ENCODE assay signal across 15 cellular contexts in the genomic region with DNA sequence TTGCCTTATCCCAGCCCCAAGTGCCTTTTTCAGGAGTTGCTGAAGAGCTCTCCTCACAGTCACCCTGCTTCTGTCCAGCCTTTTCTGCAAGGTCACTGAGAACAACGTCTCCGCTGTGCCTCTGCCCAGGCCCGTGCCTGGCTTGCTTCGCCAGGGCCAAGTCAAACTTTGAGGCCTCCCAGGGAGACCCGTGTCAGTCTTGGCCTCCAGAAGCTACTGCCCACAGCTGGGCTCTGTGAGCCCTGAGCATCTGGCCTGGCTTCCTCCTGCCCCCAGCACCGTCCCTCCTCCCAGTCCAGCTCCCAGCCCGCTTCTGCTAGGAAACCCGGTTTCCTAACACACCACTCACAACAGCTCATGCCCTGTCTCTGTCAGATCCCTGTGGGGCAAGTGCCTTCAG.
A peak's percentile ranks its signal among the peaks of the same experiment; 100 is the strongest.
DNase-seq lines count a peak whose midpoint lies in the region; ATAC-seq and TF ChIP-seq lines count a peak whose summit lies in the region.
"Had no signal": no experiment of that assay in that cellular context is flagged by ENCODE, and none has a peak within 500 bp of the region (broad histone marks: within the 10 kb centered on the region; RNA-seq: fewer than 3 reads in every experiment).

No MANE protein-coding gene starts in this region.

- H3K9me3 Mint-ChIP-seq in type B pancreatic cell (no peaks in the 10 kb centered on the region), H9 (peaks cover 27 to 32% of the 10 kb centered on the region in 2 experiments)

- no peak overlapping the region for H2BK20ac ChIP-seq in H9 (ENCODE audit: low read depth, low read length, poor library complexity, severe bottlenecking)

- H3K4me1 Mint-ChIP-seq in type B pancreatic cell (ENCODE audit: unreplicated experiment), result no peaks in the 10 kb centered on the region
- H3K4me1 Mint-ChIP-seq in H9, result peaks cover 8 to 12% of the 10 kb centered on the region in 2 experiments
- H3K4me1 Mint-ChIP-seq: CD4-positive, alpha-beta memory T cell had no signal

- H2AK5ac ChIP-seq in neuronal stem cell (ENCODE audit: low read depth, low read length) (no peak overlapping the region), H9 (ENCODE audit: insufficient read length, low read length) (no peak overlapping the region)

- H3K14ac ChIP-seq in neuronal stem cell (ENCODE audit: low read length) (no peak overlapping the region), H9 (ENCODE audit: insufficient read depth, low read length) (no peak overlapping the region)

- peak overlapping the region; percentile 46 for H2BK12ac ChIP-seq in neuronal stem cell (ENCODE audit: low read length)
- H2BK12ac ChIP-seq in H9 (ENCODE audit: insufficient read length, low read depth, low read length), result no peak overlapping the region

- H4K20me1 ChIP-seq in smooth muscle cell (ENCODE audit: low read depth), result no peaks in the 10 kb centered on the region
- H4K20me1 ChIP-seq in H9 (ENCODE audit: control insufficient read depth, insufficient read depth, insufficient read length), result no peaks in the 10 kb centered on the region

- H3K79me1 ChIP-seq in neuronal stem cell (ENCODE audit: low read depth, low read length), result no peaks in the 10 kb centered on the region
- no peaks in the 10 kb centered on the region for H3K79me1 ChIP-seq in H9 (ENCODE audit: insufficient read depth, low read depth, low read length, poor library complexity, severe bottlenecking)

- peaks cover 17 to 19% of the 10 kb centered on the region in 2 donors for H3K9me3 ChIP-seq in neuronal stem cell (replicated peaks in 1 of 2; ENCODE audit: control insufficient read depth in 2 of 2, insufficient read depth in 1 of 2, low read depth in 1 of 2, low read length in 2 of 2)
- H3K9me3 ChIP-seq in smooth muscle cell (replicated peaks; ENCODE audit: low read depth), result peaks cover 6% of the 10 kb centered on the region
- peaks cover 8% of the 10 kb centered on the region for H3K9me3 ChIP-seq in H9 (ENCODE audit: control insufficient read depth, low read depth, low read length)
- H3K9me3 ChIP-seq: BE2C had no signal

- no peak overlapping the region for H3K4me3 Mint-ChIP-seq in type B pancreatic cell
- no peak overlapping the region for H3K4me3 Mint-ChIP-seq in H9
- H3K4me3 Mint-ChIP-seq: CD4-positive, alpha-beta memory T cell had no signal

- H3K27ac Mint-ChIP-seq in type B pancreatic cell (no peak overlapping the region), H9 (no peak overlapping the region)
- H3K27ac Mint-ChIP-seq: CD4-positive, alpha-beta memory T cell had no signal

- H3K4ac ChIP-seq in neuronal stem cell (ENCODE audit: low read length) (no peak overlapping the region), H9 (ENCODE audit: low read depth, low read length) (no peak overlapping the region)

- H2BK120ac ChIP-seq in neuronal stem cell (ENCODE audit: low read depth, low read length) (no peak overlapping the region), H9 (ENCODE audit: low read depth, low read length, poor library complexity, severe bottlenecking) (no peak overlapping the region)

- no peak overlapping the region for H3T11ph ChIP-seq in H9 (ENCODE audit: low read length)

- H3K4me3 ChIP-seq in neuronal stem cell (ENCODE audit: low read length in 2 of 2) (no peak overlapping the region), smooth muscle cell (no peak overlapping the region)
- H3K4me3 ChIP-seq: A549, GM12878, GM23248 had no signal

- no peak overlapping the region for H3K56ac ChIP-seq in H9 (ENCODE audit: insufficient read length, low read depth, low read length)

- H3K23ac ChIP-seq in neuronal stem cell (ENCODE audit: low read depth, low read length, poor library complexity), result no peak overlapping the region
- no peak overlapping the region for H3K23ac ChIP-seq in H9 (ENCODE audit: insufficient read length, low read depth, low read length)

- H3K4me2 ChIP-seq in neuronal stem cell (ENCODE audit: insufficient read depth, low read length, poor library complexity, severe bottlenecking), result no peak overlapping the region
- H3K4me2 ChIP-seq in smooth muscle cell, result no peak overlapping the region
- H3K4me2 ChIP-seq in H9 (ENCODE audit: insufficient read depth, insufficient read length, low read length), result no peak overlapping the region
- H3K4me2 ChIP-seq: A549 had no signal

- H4K8ac ChIP-seq in neuronal stem cell (ENCODE audit: low read depth, low read length) (no peak overlapping the region), H9 (replicated peaks; ENCODE audit: insufficient read length, low read depth, low read length) (no peak overlapping the region)

- H3K36me3 ChIP-seq in neuronal stem cell (replicated peaks in 1 of 2; ENCODE audit: control insufficient read depth in 2 of 2, insufficient read depth in 2 of 2, low read length in 2 of 2), result no peaks in the 10 kb centered on the region
- no peaks in the 10 kb centered on the region for H3K36me3 ChIP-seq in smooth muscle cell (ENCODE audit: low read depth)
- H3K36me3 ChIP-seq: BE2C had no signal

- H3K18ac ChIP-seq in neuronal stem cell (ENCODE audit: low read length) (no peak overlapping the region), H9 (ENCODE audit: insufficient read length, low read depth, low read length) (no peak overlapping the region)

- H3K4me1 ChIP-seq in neuronal stem cell (ENCODE audit: control insufficient read depth in 2 of 2, insufficient read depth in 1 of 2, low read depth in 1 of 2, low read length in 2 of 2) (peaks cover 0 to 5% of the 10 kb centered on the region in 2 donors), smooth muscle cell (ENCODE audit: low read depth) (no peaks in the 10 kb centered on the region), H9 (ENCODE audit: insufficient read depth, low read length) (no peaks in the 10 kb centered on the region; the same call in 1 of the 2 replicates)
- H3K4me1 ChIP-seq: A549, BE2C had no signal

- no peak overlapping the region for H3K9ac ChIP-seq in neuronal stem cell (ENCODE audit: low read depth, low read length, poor library complexity)
- no peak overlapping the region for H3K9ac ChIP-seq in smooth muscle cell (ENCODE audit: low read depth)
- H3K9ac ChIP-seq in H9 (ENCODE audit: extremely low read depth, insufficient read length, low read length), result no peak overlapping the region
- H3K9ac ChIP-seq: GM23248 had no signal

- H3K27me3 Mint-ChIP-seq in type B pancreatic cell (peaks cover 18% of the 10 kb centered on the region), H9 (ENCODE audit: low read depth) (peaks cover 13% of the 10 kb centered on the region)

- no peak overlapping the region for H2BK15ac ChIP-seq in neuronal stem cell (ENCODE audit: low read length)
- no peak overlapping the region for H2BK15ac ChIP-seq in H9 (ENCODE audit: low read depth, low read length)

- H4K91ac ChIP-seq in neuronal stem cell (ENCODE audit: low read depth, low read length, poor library complexity) (no peak overlapping the region), H9 (ENCODE audit: insufficient read length, low read depth, low read length) (no peak overlapping the region)

- H2BK5ac ChIP-seq in neuronal stem cell (ENCODE audit: low read length), result no peak overlapping the region
- no peak overlapping the region for H2BK5ac ChIP-seq in H9 (ENCODE audit: insufficient read length, low read length)

- H3K27me3 ChIP-seq in neuronal stem cell (ENCODE audit: control insufficient read depth in 3 of 3, insufficient read depth in 3 of 3, low read depth in 1 of 3, low read length in 3 of 3) (no peaks in the 10 kb centered on the region), smooth muscle cell (ENCODE audit: low read depth) (no peaks in the 10 kb centered on the region), H9 (ENCODE audit: insufficient read depth, low read length) (no peaks in the 10 kb centered on the region)

- WGBS in neuronal stem cell (ENCODE audit: extremely low coverage in 2 of 2, insufficient read length in 2 of 2, insufficient replicate concordance in 1 of 2), 2 donors, result no CpG with 5 or more reads among the region's 8 CpGs
- WGBS in smooth muscle cell (ENCODE audit: low lambda C conversion rate), result 89% methylated on average over 8 of the region's 8 CpGs
- WGBS in H9 (ENCODE audit: extremely low coverage, insufficient read length, low lambda C conversion rate), result no CpG with 5 or more reads among the region's 8 CpGs

- no peaks in the 10 kb centered on the region for H3F3A ChIP-seq in smooth muscle cell (ENCODE audit: low read depth)

- no peak for TF ChIP-seq CTCF in type B pancreatic cell (conservative IDR thresholded peaks at IDR 0.05)
- no peak for TF ChIP-seq CTCF in smooth muscle cell (IDR thresholded peaks at IDR 0.05; ENCODE audit: borderline replicate concordance, insufficient read depth, poor library complexity, severe bottlenecking)
- TF ChIP-seq CTCF in H9 (conservative IDR thresholded peaks at IDR 0.05), result no peak

- ATAC-seq in HG02798 (IDR thresholded peaks at IDR 0.05; ENCODE audit: poor library complexity, unreplicated experiment), result no peak
- ATAC-seq: A549, GM12878 had no signal

- DNase-seq in activated CD8-positive, alpha-beta memory T cell treated with anti-CD3 and anti-CD28 coated beads, Interleukin-2, amount 50 U/mL, for 48 hours, result peak; percentile 29
- peak; percentile 35 for DNase-seq in islet precursor cell
- DNase-seq in neuronal stem cell (ENCODE audit: low spot score), result no peak
- peak; percentile 51 for DNase-seq in type B pancreatic cell (ENCODE audit: extremely low spot score, unreplicated experiment)
- no peak for DNase-seq in iPS-NIHi11 (ENCODE audit: low spot score)
- DNase-seq in smooth muscle cell (lab: John Stamatoyannopoulos, UW; ENCODE audit: unreplicated experiment), result no peak
- DNase-seq in H9, result no peak
- DNase-seq: BE2C; CD4-positive, alpha-beta memory T cell; DMS79; GM23248 had no signal

- H3K23me2 ChIP-seq in H9 (ENCODE audit: insufficient read length, low read depth, low read length, poor library complexity, severe bottlenecking), result no peaks in the 10 kb centered on the region

- H4K5ac ChIP-seq in H9 (ENCODE audit: insufficient read length, low read depth, low read length), result no peak overlapping the region

- H2AFZ ChIP-seq in neuronal stem cell (ENCODE audit: low read length) (no peak overlapping the region), smooth muscle cell (ENCODE audit: low read depth) (no peak overlapping the region), H9 (ENCODE audit: low read length) (no peak overlapping the region)
- H2AFZ ChIP-seq: GM23248 had no signal

- H3K27ac ChIP-seq in neuronal stem cell (replicated peaks; ENCODE audit: low read length) (no peak overlapping the region), smooth muscle cell (ENCODE audit: low read depth) (no peak overlapping the region), H9 (ENCODE audit: insufficient read length, low read depth, low read length) (no peak overlapping the region)
- H3K27ac ChIP-seq: A549, C4-2B, GM23248 had no signal

- H3K79me2 ChIP-seq in smooth muscle cell (ENCODE audit: low read depth) (no peaks in the 10 kb centered on the region), H9 (ENCODE audit: insufficient read depth, low read length) (no peaks in the 10 kb centered on the region)

- no peaks in the 10 kb centered on the region for H3K36me3 Mint-ChIP-seq in type B pancreatic cell
- peaks cover 9 to 28% (median 14%) of the 10 kb centered on the region in 3 experiments for H3K36me3 Mint-ChIP-seq in H9 (ENCODE audit: insufficient read depth in 1 of 3, low read depth in 3 of 3)
- H3K36me3 Mint-ChIP-seq: CD4-positive, alpha-beta memory T cell had no signal

Comparison
In these comparisons a context has a peak if more than half of its experiments do, and no peak if none do; other contexts are left out.
1. DNase-seq: peak in activated CD8-positive, alpha-beta memory T cell treated with anti-CD3 and anti-CD28 coated beads, Interleukin-2, amount 50 U/mL, for 48 hours (single experiment), islet precursor cell (single experiment) and type B pancreatic cell (single experiment); none in neuronal stem cell (single experiment), iPS-NIHi11 (single experiment), smooth muscle cell (single experiment) and H9 (single experiment).